ENCODE assay signal across 16 cellular contexts in the genomic region with DNA sequence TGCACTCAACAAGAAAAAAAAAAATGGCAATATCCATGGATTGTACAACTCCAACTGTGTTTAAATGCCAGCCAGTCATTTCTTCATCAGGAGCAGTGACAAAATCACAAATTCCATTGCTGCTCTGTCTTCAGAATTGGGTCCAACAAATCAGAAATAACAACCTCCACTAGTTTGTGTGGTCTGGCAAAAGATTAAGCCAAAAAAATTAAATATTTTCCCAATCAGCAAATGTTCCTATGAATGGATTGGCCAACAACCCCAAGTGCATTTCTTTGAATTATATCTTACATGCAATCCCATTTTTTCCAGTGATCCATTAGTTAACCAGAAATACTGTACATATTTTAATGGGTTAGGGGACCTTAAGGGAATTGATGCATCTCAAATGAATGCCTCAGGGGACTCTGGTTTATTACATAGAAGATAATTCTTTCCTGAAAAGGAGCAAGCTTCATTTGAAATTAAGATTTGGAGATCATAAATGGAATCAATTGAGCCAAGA.
DNase-seq lines count a peak whose midpoint lies in the region; TF ChIP-seq lines count a peak whose summit lies in the region.
"Had no signal": no experiment of that assay in that cellular context is flagged by ENCODE, and none has a peak within 500 bp of the region (broad histone marks: within the 10 kb centered on the region; RNA-seq: fewer than 3 reads in every experiment).

No MANE protein-coding gene starts in this region.

- no peaks in the 10 kb centered on the region for H3K9me3 ChIP-seq in GM23248 (ENCODE audit: low read depth)
- no peaks in the 10 kb centered on the region for H3K9me3 ChIP-seq in breast epithelium
- no peaks in the 10 kb centered on the region for H3K9me3 ChIP-seq in hepatocyte (ENCODE audit: low read depth)
- H3K9me3 ChIP-seq in stomach, result no peaks in the 10 kb centered on the region
- H3K9me3 ChIP-seq: BLaER1 had no signal

- no peak overlapping the region for H3K4me3 ChIP-seq in GM23248
- H3K4me3 ChIP-seq in breast epithelium, result no peak overlapping the region
- no peak overlapping the region for H3K4me3 ChIP-seq in hepatocyte
- H3K4me3 ChIP-seq in stomach, result no peak overlapping the region
- H3K4me3 ChIP-seq: BLaER1, cardiac muscle cell, dorsolateral prefrontal cortex had no signal

- DNase-seq in GM23248 (peak; percentile 25), breast epithelium (ENCODE audit: low spot score in 2 of 2) (no peak), hepatocyte (ENCODE audit: low spot score) (no peak), stomach (no peak), NCI-H1092 (lab: John Stamatoyannopoulos, UW) (no peak), SHP77 treated with DMSO at 0.1 percent for 48 hours (lab: John Stamatoyannopoulos, UW) (no peak), DMS153 treated with DMSO at 0.1 percent for 48 hours (lab: John Stamatoyannopoulos, UW; ENCODE audit: unreplicated experiment) (no peak)
- DNase-seq in stimulated activated CD4-positive, alpha-beta T cell treated with anti-CD3 and anti-CD28 coated beads, Interleukin-2, amount 100 ng/mL, for 48 hours, result no peak
- DNase-seq: activated naive CD8-positive, alpha-beta T cell treated with anti-CD3 and anti-CD28 coated beads for 36 hours; DMS 273 treated with DMSO at 0.1 percent for 48 hours; dorsolateral prefrontal cortex; NCI-H1694; NCI-H345; nucleus accumbens had no signal

- H3K4me2 ChIP-seq in GM23248 (ENCODE audit: unreplicated experiment) (peak overlapping the region; percentile 41), hepatocyte (no peak overlapping the region)
- H3K4me2 ChIP-seq: BLaER1 had no signal

- H2AFZ ChIP-seq in GM23248 (no peak overlapping the region), hepatocyte (no peak overlapping the region)

- H4K20me1 ChIP-seq in GM23248 (ENCODE audit: insufficient read depth) (no peaks in the 10 kb centered on the region), hepatocyte (ENCODE audit: insufficient read depth, poor library complexity, severe bottlenecking) (no peaks in the 10 kb centered on the region)
- H4K20me1 ChIP-seq: BLaER1 had no signal

- no peak for TF ChIP-seq EP300 in stomach (IDR thresholded peaks at IDR 0.05)

- H3K27ac ChIP-seq in GM23248, result peak overlapping the region; percentile 36
- H3K27ac ChIP-seq in breast epithelium, result peak overlapping the region; percentile 90
- H3K27ac ChIP-seq in hepatocyte, result peak overlapping the region; percentile 56
- peak overlapping the region in 4 of 5 donors; percentile 36 to 76 (median 69) for H3K27ac ChIP-seq in stomach
- H3K27ac ChIP-seq: BLaER1, cardiac muscle cell, dorsolateral prefrontal cortex had no signal

- H3K36me3 ChIP-seq in GM23248 (ENCODE audit: low read depth) (no peaks in the 10 kb centered on the region), breast epithelium (no peaks in the 10 kb centered on the region), hepatocyte (replicated peaks; ENCODE audit: insufficient read depth, low read depth) (no peaks in the 10 kb centered on the region), stomach (no peaks in the 10 kb centered on the region)
- H3K36me3 ChIP-seq: BLaER1, cardiac muscle cell had no signal

- no peaks in the 10 kb centered on the region for H3K27me3 ChIP-seq in GM23248 (replicated peaks; ENCODE audit: insufficient read depth)
- no peaks in the 10 kb centered on the region for H3K27me3 ChIP-seq in breast epithelium
- no peaks in the 10 kb centered on the region for H3K27me3 ChIP-seq in hepatocyte
- no peaks in the 10 kb centered on the region for H3K27me3 ChIP-seq in stomach
- H3K27me3 ChIP-seq: BLaER1 had no signal

- H3K9me2 ChIP-seq in GM23248 (ENCODE audit: insufficient read depth) (no peaks in the 10 kb centered on the region), hepatocyte (replicated peaks; ENCODE audit: insufficient read depth) (no peaks in the 10 kb centered on the region)

- in situ Hi-C loops in GM23248 (cut with MboI), result no loop called here

- H3K9ac ChIP-seq in GM23248, result no peak overlapping the region
- H3K9ac ChIP-seq: BLaER1 had no signal

- TF ChIP-seq POLR2A in breast epithelium (IDR thresholded peaks at IDR 0.05) (no peak), stomach (IDR thresholded peaks at IDR 0.05) (no peak)

- intact Hi-C loops in breast epithelium (cut with DNase I; ENCODE audit: low total_unique reads) (no loop called here), stomach (cut with DNase I; ENCODE audit: low total_unique reads) (no loop called here)

- peaks cover 34% of the 10 kb centered on the region; the same call in 1 of the 2 replicates for H3F3A ChIP-seq in GM23248 (ENCODE audit: insufficient read depth)

- TF ChIP-seq CTCF in breast epithelium (IDR thresholded peaks at IDR 0.05) (no peak), hepatocyte (IDR thresholded peaks at IDR 0.05; ENCODE audit: poor library complexity) (no peak), stomach (IDR thresholded peaks at IDR 0.05) (no peak)

- peaks cover 47% of the 10 kb centered on the region for H3K4me1 ChIP-seq in GM23248 (ENCODE audit: insufficient read depth)
- peaks cover 3 to 7% of the 10 kb centered on the region in 2 donors for H3K4me1 ChIP-seq in breast epithelium
- peaks cover 36% of the 10 kb centered on the region for H3K4me1 ChIP-seq in hepatocyte (ENCODE audit: insufficient read depth)
- H3K4me1 ChIP-seq in stomach, result peaks cover 17 to 34% (median 21%) of the 10 kb centered on the region in 4 donors

- H3K79me2 ChIP-seq in GM23248 (ENCODE audit: insufficient read depth), result no peaks in the 10 kb centered on the region
- no peaks in the 10 kb centered on the region for H3K79me2 ChIP-seq in hepatocyte

Comparison
In these comparisons a context has a peak if more than half of its experiments do, and no peak if none do; other contexts are left out.
1. H3K27ac ChIP-seq: peak in every context shown above with its lines; median percentile 90 in breast epithelium; 69 in stomach; 56 in hepatocyte; 36 in GM23248.